Comparison of ENCODE assay signal across 13 cellular contexts in the genomic region with DNA sequence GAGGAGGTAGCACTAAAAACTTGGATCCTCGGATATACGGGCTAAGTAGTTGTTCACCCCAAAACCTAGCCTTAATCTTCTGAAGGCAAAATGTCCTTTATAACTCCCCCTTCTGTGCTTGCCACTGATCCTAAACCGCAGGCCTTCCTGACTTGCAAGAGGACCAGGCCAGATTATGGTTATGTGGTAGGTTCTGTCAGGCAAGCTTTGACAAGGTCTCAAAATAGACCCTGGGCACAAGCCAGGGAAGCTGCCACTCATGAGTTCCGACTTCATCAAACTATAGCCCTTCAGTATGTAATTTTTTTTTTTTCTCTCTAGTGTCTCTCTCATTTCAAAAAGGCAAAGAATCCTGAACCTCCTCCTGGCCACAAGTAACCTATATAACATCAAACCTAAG. TPM values are rescaled to one million over a fixed set of nuclear protein-coding genes. Genes with fewer than 3 reads are reported as not detected.
A peak's percentile ranks its signal among the peaks of the same experiment; 100 is the strongest.
DNase-seq lines count a peak whose midpoint lies in the region; ATAC-seq and TF ChIP-seq lines count a peak whose summit lies in the region.
"Had no signal": no experiment of that assay in that cellular context is flagged by ENCODE, and none has a peak within 500 bp of the region (broad histone marks: within the 10 kb centered on the region; RNA-seq: fewer than 3 reads in every experiment).

No MANE protein-coding gene starts in this region.

- POLR2A ChIA-PET in SK-N-SH (lab: Yijun Ruan, JAX) (no interaction called here), WTC11 (lab: Charles Lee) (no interaction called here)

- in situ Hi-C loops in transverse colon (cut with MboI; ENCODE audit: low pct_ligation_motif_present in 1 of 4, low pct_unique_long_range_greater_than_20kb in 1 of 4, low sequenced_read_pairs in 3 of 4): no loop called here

- 0 out of 2 replicates have a peak overlapping the region, but pooled peaks have one; percentile 42 for H3K27ac Mint-ChIP-seq in WTC11

- no peak overlapping the region for H2AFZ ChIP-seq in SK-N-SH (ENCODE audit: low read depth)

- H3F3A ChIP-seq in SK-N-SH (replicated peaks; ENCODE audit: insufficient read depth): peaks cover 21% of the 10 kb centered on the region

- no peak for TF ChIP-seq RAD21 in SK-N-SH (IDR thresholded peaks at IDR 0.05; ENCODE audit: low read length)

- 79% methylated on average over 4 of the region's 4 CpGs for WGBS in SK-N-SH (ENCODE audit: low lambda C conversion rate)
- WGBS in right cardiac atrium: 56% methylated on average over 4 of the region's 4 CpGs
- 57 to 64% methylated on average over 4 of the region's 4 CpGs for WGBS in transverse colon (ENCODE audit: low coverage in 1 of 2), 2 donors

- H3K27me3 ChIP-seq in SK-N-SH (ENCODE audit: insufficient read depth) (no peaks in the 10 kb centered on the region), right cardiac atrium (ENCODE audit: control insufficient read depth, insufficient read depth) (no peaks in the 10 kb centered on the region), transverse colon (no peaks in the 10 kb centered on the region)

- ATAC-seq in SK-N-SH treated with all-trans-retinoic acid at 6 μM for 48 hours: no peak
- ATAC-seq in WTC11: no peak
- ATAC-seq in right cardiac atrium: peak in 1 of 2 donors; percentile 44
- ATAC-seq in HG02588 (IDR thresholded peaks at IDR 0.05; ENCODE audit: unreplicated experiment): no peak

- H3K36me3 ChIP-seq in SK-N-SH (replicated peaks in 1 of 2; ENCODE audit: control insufficient read depth in 1 of 2, insufficient read depth in 2 of 2, low read length in 1 of 2) (peaks cover 12 to 31% of the 10 kb centered on the region in 2 experiments), transverse colon (no peaks in the 10 kb centered on the region)

- no peaks in the 10 kb centered on the region for H3K36me3 Mint-ChIP-seq in WTC11

- peaks cover 99% of the 10 kb centered on the region for H3K79me2 ChIP-seq in SK-N-SH (ENCODE audit: insufficient read depth)

- H3K4me3 Mint-ChIP-seq in WTC11: no peak overlapping the region

- intact Hi-C loops in right cardiac atrium (cut with DNase I) (no loop called here), transverse colon (cut with DNase I; ENCODE audit: low total_unique reads) (loop anchor here (5.0 kb wide), 1 partner anchor 299 kb away; no protein-coding TSS in a partner anchor)

- H3K9me3 ChIP-seq in SK-N-SH (no peaks in the 10 kb centered on the region), right cardiac atrium (ENCODE audit: control insufficient read depth, low read length) (no peaks in the 10 kb centered on the region), transverse colon (no peaks in the 10 kb centered on the region)

- TF ChIP-seq POLR2A in transverse colon (IDR thresholded peaks at IDR 0.05): no peak

- H3K4me2 ChIP-seq in SK-N-SH: no peak overlapping the region

- no peaks in the 10 kb centered on the region for H3K9me2 ChIP-seq in SK-N-SH

- peaks cover 19% of the 10 kb centered on the region for H3K4me1 Mint-ChIP-seq in WTC11

- TF ChIP-seq CTCF in SK-N-SH (IDR thresholded peaks at IDR 0.05) (no peak), WTC11 (IDR thresholded peaks at IDR 0.05) (no peak), transverse colon (IDR thresholded peaks at IDR 0.05) (no peak)

- peaks cover 10% of the 10 kb centered on the region for H4K20me1 ChIP-seq in SK-N-SH (ENCODE audit: insufficient read depth)

- CTCF ChIA-PET in SK-N-SH (lab: Yijun Ruan, JAX) (no interaction called here), WTC11 (lab: Charles Lee) (no interaction called here)

- H3K9me3 Mint-ChIP-seq in WTC11: no peaks in the 10 kb centered on the region

- TF ChIP-seq EP300 in SK-N-SH (IDR thresholded peaks at IDR 0.05; ENCODE audit: borderline replicate concordance in 1 of 2, low read depth in 1 of 2, low read length in 1 of 2): no peak
- no peak for TF ChIP-seq EP300 in transverse colon (IDR thresholded peaks at IDR 0.05; ENCODE audit: low read depth)

- no peak overlapping the region for H3K9ac ChIP-seq in SK-N-SH

- H3K4me1 ChIP-seq in SK-N-SH (ENCODE audit: control insufficient read depth in 1 of 2, insufficient read depth in 2 of 2, low read depth in 1 of 2, low read length in 1 of 2): peaks cover 9 to 23% of the 10 kb centered on the region in 2 experiments; a peak in 3 of 4 replicates
- H3K4me1 ChIP-seq in right cardiac atrium (ENCODE audit: control insufficient read depth, insufficient read depth, low read length): peaks cover 3% of the 10 kb centered on the region
- H3K4me1 ChIP-seq in transverse colon: peaks cover 19 to 69% (median 61%) of the 10 kb centered on the region in 4 donors

- H3K4me3 ChIP-seq in SK-N-SH (ENCODE audit: low read depth in 2 of 2, low read length in 1 of 2): no peak overlapping the region
- no peak overlapping the region for H3K4me3 ChIP-seq in right cardiac atrium (ENCODE audit: low read length)
- no peak overlapping the region for H3K4me3 ChIP-seq in transverse colon

- no peak for DNase-seq in SK-N-SH
- no peak for DNase-seq in WTC11 (ENCODE audit: low spot score)
- DNase-seq in right cardiac atrium: peak in 2 of 3 donors; percentile 23 to 60
- no peak for DNase-seq in transverse colon
- DNase-seq in NOMO-1 treated with DMSO at 0.1 percent for 48 hours (lab: John Stamatoyannopoulos, UW; ENCODE audit: unreplicated experiment): no peak
- no peak for DNase-seq in hippocampal formation (lab: John Stamatoyannopoulos, UW)
- DNase-seq: activated naive CD4-positive, alpha-beta T cell; kidney glomerular epithelial cell; NCI-H82; SHP77 treated with DMSO at 0.1 percent for 48 hours had no signal

- H3K27ac ChIP-seq in SK-N-SH (ENCODE audit: low read depth in 2 of 2, low read length in 1 of 2) (no peak overlapping the region), right cardiac atrium (ENCODE audit: low read length) (peak overlapping the region; percentile 62), transverse colon (peak overlapping the region; percentile 79 to 99 (median 82))
- H3K27ac ChIP-seq: 22Rv1 had no signal

- no peaks in the 10 kb centered on the region for H3K27me3 Mint-ChIP-seq in WTC11 (ENCODE audit: low read depth)

TF ChIP-seq in SK-N-SH, 30 proteins besides CTCF, POLR2A, EP300 and RAD21 (continues in another document):
- no peak for TF ChIP-seq GABPA (IDR thresholded peaks at IDR 0.05; ENCODE audit: low read depth)
- no peak for TF ChIP-seq NRF1 (IDR thresholded peaks at IDR 0.05; ENCODE audit: low read depth, low read length)
- no peak for TF ChIP-seq JUND (IDR thresholded peaks at IDR 0.05)

TF ChIP-seq in SK-N-SH treated with all-trans-retinoic acid at 6 μM for 48 hours, 23 proteins besides CTCF, POLR2A, EP300 and RAD21:
- no peak for TF ChIP-seq ESRRG (CRISPR knock-in tag; IDR thresholded peaks at IDR 0.05)
- TF ChIP-seq TCF4 (CRISPR knock-in tag; IDR thresholded peaks at IDR 0.05; ENCODE audit: borderline replicate concordance): no peak
- TF ChIP-seq GLIS3 (CRISPR knock-in tag; IDR thresholded peaks at IDR 0.05): no peak
- TF ChIP-seq ISL1 (CRISPR knock-in tag; IDR thresholded peaks at IDR 0.05): no peak

TF ChIP-seq in WTC11, 78 proteins besides CTCF, POLR2A, EP300 and RAD21:
- TF ChIP-seq, protein P1, sequence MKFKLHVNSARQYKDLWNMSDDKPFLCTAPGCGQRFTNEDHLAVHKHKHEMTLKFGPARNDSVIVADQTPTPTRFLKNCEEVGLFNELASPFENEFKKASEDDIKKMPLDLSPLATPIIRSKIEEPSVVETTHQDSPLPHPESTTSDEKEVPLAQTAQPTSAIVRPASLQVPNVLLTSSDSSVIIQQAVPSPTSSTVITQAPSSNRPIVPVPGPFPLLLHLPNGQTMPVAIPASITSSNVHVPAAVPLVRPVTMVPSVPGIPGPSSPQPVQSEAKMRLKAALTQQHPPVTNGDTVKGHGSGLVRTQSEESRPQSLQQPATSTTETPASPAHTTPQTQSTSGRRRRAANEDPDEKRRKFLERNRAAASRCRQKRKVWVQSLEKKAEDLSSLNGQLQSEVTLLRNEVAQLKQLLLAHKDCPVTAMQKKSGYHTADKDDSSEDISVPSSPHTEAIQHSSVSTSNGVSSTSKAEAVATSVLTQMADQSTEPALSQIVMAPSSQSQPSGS (CRISPR knock-in tag; IDR thresholded peaks at IDR 0.05; ENCODE audit: borderline replicate concordance, low read depth): no peak
- TF ChIP-seq SMAD3 (CRISPR knock-in tag; IDR thresholded peaks at IDR 0.05; ENCODE audit: borderline replicate concordance): no peak
- TF ChIP-seq RELA (CRISPR knock-in tag; IDR thresholded peaks at IDR 0.05; ENCODE audit: borderline replicate concordance): no peak

RNA-seq across cellular contexts. Expression of gene LRRFIP2, which starts 3.2 kb away (rescaled TPM):
- 27.2 and 29.8 TPM in 2 replicates for polyA plus RNA-seq in SK-N-SH (2012; rRNA removed)
- 35.1 and 44.4 TPM in 2 replicates for polyA plus RNA-seq in SK-N-SH (2012; cell fraction: cytosol; rRNA removed)
- polyA plus RNA-seq in SK-N-SH (2012; cell fraction: nucleus; rRNA removed): 24.2 and 39.5 TPM in 2 replicates
- total RNA-seq in WTC11 (2021): 23.7 to 24.6 TPM (median 23.7 TPM) in 3 replicates
- 100 to 1,000 TPM; 154 to 168 (median 162) TPM for total RNA-seq in right cardiac atrium
- 88.9 TPM for polyA plus RNA-seq in right cardiac atrium
- total RNA-seq in transverse colon: 100 to 1,000 TPM; 136 to 198 (median 167) TPM

Comparison
In these comparisons a context has a peak if more than half of its experiments do, and no peak if none do; other contexts are left out.
1. DNase-seq: peak in right cardiac atrium (2 of 3); none in SK-N-SH (single experiment), WTC11 (single experiment), transverse colon (single experiment), NOMO-1 treated with DMSO at 0.1 percent for 48 hours (single experiment) and hippocampal formation (0 of 2).
2. H3K27ac ChIP-seq: peak in right cardiac atrium (single experiment) and transverse colon (4 of 4); none in SK-N-SH (0 of 2).